In the genomic region with DNA sequence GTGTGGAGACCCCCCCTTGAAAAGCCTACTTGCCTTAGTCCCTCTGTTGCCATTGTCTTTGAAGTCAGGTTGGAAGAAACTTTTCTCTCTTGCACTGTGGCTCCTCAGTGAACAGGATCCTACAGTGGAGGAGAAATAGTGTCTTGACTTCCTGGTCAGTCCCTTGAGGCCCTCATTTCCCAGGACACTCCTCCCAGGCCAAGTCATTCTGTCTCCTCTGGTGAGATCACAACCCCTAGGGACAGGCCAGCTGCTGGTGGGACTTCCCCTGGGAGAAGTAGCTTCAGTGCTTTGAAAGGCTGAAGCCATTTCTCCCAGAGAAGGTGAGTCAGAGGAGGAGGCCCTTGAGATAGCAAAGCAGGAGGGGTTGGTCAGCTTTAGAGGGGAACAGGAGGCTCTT, we compare ENCODE assay signal across 13 cellular contexts. TPM values are rescaled to one million over a fixed set of nuclear protein-coding genes. Genes with fewer than 3 reads are reported as not detected.
DNase-seq lines count a peak whose midpoint lies in the region; ATAC-seq and TF ChIP-seq lines count a peak whose summit lies in the region.
"Had no signal": no experiment of that assay in that cellular context is flagged by ENCODE, and none has a peak within 500 bp of the region (broad histone marks: within the 10 kb centered on the region; RNA-seq: fewer than 3 reads in every experiment).

No MANE protein-coding gene starts in this region.

- peaks cover 19% of the 10 kb centered on the region for H3K27me3 Mint-ChIP-seq in Calu3 (ENCODE audit: unreplicated experiment)
- H3K27me3 Mint-ChIP-seq: activated naive CD8-positive, alpha-beta T cell treated with anti-CD3 and anti-CD28 coated beads, Interleukin-2, amount 10 ng/mL, durations not matched to agents 7 days and 5 days had no signal

- H3K4me3 ChIP-seq in GM12865 (ENCODE audit: low read depth, low read length) (no peak overlapping the region; the same call in 1 of the 2 replicates), brain microvascular endothelial cell (ENCODE audit: low read depth, low read length) (no peak overlapping the region)
- H3K4me3 ChIP-seq: mucosa of descending colon, tibial nerve had no signal

- H3K27ac ChIP-seq in brain microvascular endothelial cell = no peak overlapping the region
- H3K27ac ChIP-seq: tibial nerve had no signal

- peaks cover 2% of the 10 kb centered on the region for H3K9me3 Mint-ChIP-seq in Calu3 (ENCODE audit: low read depth, unreplicated experiment)
- H3K9me3 Mint-ChIP-seq: activated naive CD8-positive, alpha-beta T cell treated with anti-CD3 and anti-CD28 coated beads, Interleukin-2, amount 10 ng/mL, durations not matched to agents 7 days and 5 days had no signal

- H3K27ac Mint-ChIP-seq in Calu3 (ENCODE audit: unreplicated experiment) = no peak overlapping the region
- H3K27ac Mint-ChIP-seq: activated naive CD8-positive, alpha-beta T cell treated with anti-CD3 and anti-CD28 coated beads, Interleukin-2, amount 10 ng/mL, durations not matched to agents 7 days and 5 days; CD14-positive monocyte had no signal

- no peak for TF ChIP-seq CTCF in GM12865 (IDR thresholded peaks at IDR 0.05; ENCODE audit: insufficient read depth, low read depth, low read length, missing control alignments)
- no peak for TF ChIP-seq CTCF in GM20000 (IDR thresholded peaks at IDR 0.05; ENCODE audit: extremely low read depth, missing control alignments)
- no peak for TF ChIP-seq CTCF in brain microvascular endothelial cell (IDR thresholded peaks at IDR 0.05; ENCODE audit: low read depth, low read length, missing control alignments)
- TF ChIP-seq CTCF in Calu3 (IDR thresholded peaks at IDR 0.05; ENCODE audit: unreplicated experiment) = no peak

- in situ Hi-C loops in brain microvascular endothelial cell (cut with HindIII; ENCODE audit: low pct_ligation_motif_present, low sequenced_read_pairs) = no loop called here

- no peaks in the 10 kb centered on the region for H3K27me3 ChIP-seq in brain microvascular endothelial cell (replicated peaks)
- H3K27me3 ChIP-seq: tibial nerve had no signal

- H3K4me1 Mint-ChIP-seq in Calu3 (ENCODE audit: low read depth, unreplicated experiment) = no peaks in the 10 kb centered on the region
- H3K4me1 Mint-ChIP-seq: activated naive CD8-positive, alpha-beta T cell treated with anti-CD3 and anti-CD28 coated beads, Interleukin-2, amount 10 ng/mL, durations not matched to agents 7 days and 5 days; CD14-positive monocyte had no signal

- ATAC-seq in HG03064 (IDR thresholded peaks at IDR 0.05; ENCODE audit: low read depth, unreplicated experiment) = peak; percentile 91
- ATAC-seq: mucosa of descending colon had no signal

- BruUV-seq in Calu3 (replicated peaks; lab: Mats Ljungman, UMichigan) = no TSS peak

- H3K36me3 Mint-ChIP-seq in Calu3 (ENCODE audit: insufficient read depth, unreplicated experiment) = no peaks in the 10 kb centered on the region
- H3K36me3 Mint-ChIP-seq: activated naive CD8-positive, alpha-beta T cell treated with anti-CD3 and anti-CD28 coated beads, Interleukin-2, amount 10 ng/mL, durations not matched to agents 7 days and 5 days; CD14-positive monocyte had no signal

- H3K36me3 ChIP-seq in brain microvascular endothelial cell (replicated peaks) = no peaks in the 10 kb centered on the region
- H3K36me3 ChIP-seq: tibial nerve had no signal

- intact Hi-C loops in Calu3 (cut with micrococcal nuclease; ENCODE audit: unreplicated experiment) = no loop called here

- CTCF ChIA-PET in Calu3 (lab: Charles Lee) = no interaction called here

- peak; percentile 76 for DNase-seq in GM12865 (ENCODE audit: low read depth)
- peak; percentile 62 for DNase-seq in GM20000 (ENCODE audit: low spot score)
- peak; percentile 58 for DNase-seq in brain microvascular endothelial cell
- no peak for DNase-seq in MV-4-11 (lab: John Stamatoyannopoulos, UW)
- DNase-seq in Calu3 = no peak
- no peak for DNase-seq in NCI-H748 (lab: John Stamatoyannopoulos, UW; ENCODE audit: unreplicated experiment)
- DNase-seq in middle frontal gyrus (ENCODE audit: extremely low spot score, low spot score) = no peak
- DNase-seq: activated naive CD8-positive, alpha-beta T cell treated with anti-CD3 and anti-CD28 coated beads, Interleukin-2, amount 10 ng/mL, durations not matched to agents 7 days and 5 days; mucosa of descending colon; NCI-H524 treated with DMSO at 0.1 percent for 48 hours had no signal

- no peak overlapping the region for H3K4me3 Mint-ChIP-seq in Calu3 (ENCODE audit: low read depth, unreplicated experiment)
- H3K4me3 Mint-ChIP-seq: activated naive CD8-positive, alpha-beta T cell treated with anti-CD3 and anti-CD28 coated beads, Interleukin-2, amount 10 ng/mL, durations not matched to agents 7 days and 5 days; CD14-positive monocyte had no signal

RNA-seq across cellular contexts. Expression of a gene that starts 10.1 kb away (rescaled TPM):
- total RNA-seq in Calu3 (2022) = not detected in 2 replicates
- total RNA-seq: activated naive CD8-positive, alpha-beta T cell treated with anti-CD3 and anti-CD28 coated beads, Interleukin-2, amount 10 ng/mL, durations not matched to agents 7 days and 5 days had no signal

Comparison
In these comparisons a context has a peak if more than half of its experiments do, and no peak if none do; other contexts are left out.
1. DNase-seq: peak in GM12865 (single experiment), GM20000 (single experiment) and brain microvascular endothelial cell (single experiment); none in MV-4-11 (single experiment), Calu3 (single experiment), NCI-H748 (single experiment) and middle frontal gyrus (single experiment).